8 cellular contexts compared by ENCODE assay signal in the genomic region with DNA sequence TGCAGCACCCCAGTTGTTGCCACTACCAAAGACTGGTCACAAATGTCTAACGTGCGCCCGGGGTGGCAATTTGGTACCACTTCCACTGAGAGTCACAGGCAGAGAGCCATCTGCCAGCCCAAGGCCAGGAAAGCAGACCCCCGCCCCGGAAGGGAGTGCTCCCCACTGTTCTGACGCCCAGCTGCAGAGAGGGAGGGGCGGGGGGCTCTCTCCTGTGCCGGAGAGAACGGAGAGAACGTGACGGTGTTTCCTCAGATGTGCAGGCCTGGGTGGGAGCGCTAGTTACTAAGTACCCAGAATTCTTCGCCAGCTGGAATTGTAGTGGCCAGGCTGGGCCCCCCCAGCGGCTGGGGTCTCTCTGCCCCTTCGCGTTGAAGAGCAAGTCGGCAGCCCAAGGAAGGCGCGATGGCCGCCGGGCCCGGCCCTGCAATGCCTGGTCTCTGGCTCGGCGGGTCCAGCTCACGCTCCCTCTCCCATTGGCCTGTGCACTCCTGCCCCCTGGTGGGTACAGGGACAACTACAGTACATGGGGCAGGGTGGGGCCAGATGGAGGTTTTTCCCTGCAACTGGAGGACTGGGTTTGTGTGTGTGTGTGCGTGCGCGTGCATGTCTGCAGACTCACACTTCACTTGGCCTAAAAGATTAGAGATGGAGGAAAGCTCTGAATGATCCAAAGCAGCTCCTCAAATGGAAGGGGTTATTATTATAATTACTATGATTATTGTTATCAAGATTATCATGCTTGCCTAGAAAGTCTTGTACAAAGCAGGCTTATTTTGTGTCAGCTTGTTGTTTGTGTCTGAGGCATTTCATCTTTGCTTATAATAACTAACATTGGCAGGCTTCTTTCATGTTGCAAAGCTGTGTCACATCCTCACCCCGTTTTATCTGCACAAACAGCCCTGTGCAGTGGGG.
A peak's percentile ranks its signal among the peaks of the same experiment; 100 is the strongest.
DNase-seq lines count a peak whose midpoint lies in the region; ATAC-seq and TF ChIP-seq lines count a peak whose summit lies in the region.

No MANE protein-coding gene starts in this region.

- H3K4me2 ChIP-seq in neural cell (ENCODE audit: low read length): no peak overlapping the region

- H3K9me3 ChIP-seq in HUES6 (ENCODE audit: control insufficient read depth, insufficient read depth, low read depth, low read length) (no peaks in the 10 kb centered on the region), RWPE2 (ENCODE audit: severe bottlenecking) (no peaks in the 10 kb centered on the region), neural cell (ENCODE audit: low read length) (no peaks in the 10 kb centered on the region)

- H3K4me3 ChIP-seq in HUES6 (ENCODE audit: low read depth, low read length) (peak overlapping the region; percentile 50), RWPE2 (ENCODE audit: severe bottlenecking) (no peak overlapping the region), neural cell (ENCODE audit: low read length) (peak overlapping the region; percentile 38)

- peak overlapping the region; percentile 64 for H3K9ac ChIP-seq in HUES6 (ENCODE audit: low read length)
- peak overlapping the region; percentile 41 for H3K9ac ChIP-seq in neural cell (ENCODE audit: low read length)

- TF ChIP-seq CTCF in RWPE2 (IDR thresholded peaks at IDR 0.05; ENCODE audit: poor library complexity, severe bottlenecking) (peak; percentile 94), neural cell (IDR thresholded peaks at IDR 0.05; ENCODE audit: poor library complexity, severe bottlenecking) (peak; percentile 95)

- H3K4me1 ChIP-seq in HUES6 (ENCODE audit: control insufficient read depth, insufficient read depth, low read length) (peaks cover 5% of the 10 kb centered on the region), RWPE2 (ENCODE audit: insufficient read depth, poor library complexity, severe bottlenecking) (no peaks in the 10 kb centered on the region)

- DNase-seq in D341Med (ENCODE audit: low spot score): peak; percentile 92
- DNase-seq in RWPE2 (ENCODE audit: low spot score): no peak
- DNase-seq in activated gamma-delta T cell (lab: John Stamatoyannopoulos, UW): peak; percentile 21
- peak; percentile 56 for DNase-seq in fibroblast of the conjunctiva (ENCODE audit: low read depth)
- DNase-seq in stimulated activated naive CD8-positive, alpha-beta T cell treated with anti-CD3 and anti-CD28 coated beads, Interleukin-15, amount 100 ng/mL, for 72 hours: peak; percentile 79 to 80

- H3K27me3 ChIP-seq in HUES6 (ENCODE audit: control insufficient read depth, insufficient read depth, low read length) (peaks cover 11% of the 10 kb centered on the region), RWPE2 (ENCODE audit: insufficient read depth, poor library complexity, severe bottlenecking) (no peaks in the 10 kb centered on the region), neural cell (ENCODE audit: insufficient read depth, low read depth, low read length) (no peaks in the 10 kb centered on the region)

- no peak overlapping the region for H2AFZ ChIP-seq in neural cell (ENCODE audit: low read depth, low read length)

- H4K20me1 ChIP-seq in neural cell (ENCODE audit: insufficient read depth): peaks cover 3% of the 10 kb centered on the region

- peaks cover 8% of the 10 kb centered on the region for H3K4me1 Mint-ChIP-seq in stimulated activated naive CD8-positive, alpha-beta T cell treated with anti-CD3 and anti-CD28 coated beads, Interleukin-15, amount 100 ng/mL, for 72 hours

- H3K4me3 Mint-ChIP-seq in stimulated activated naive CD8-positive, alpha-beta T cell treated with anti-CD3 and anti-CD28 coated beads, Interleukin-15, amount 100 ng/mL, for 72 hours: peak overlapping the region; percentile 27 to 67

- peak; percentile 96 for TF ChIP-seq RAD21 in neural cell (conservative IDR thresholded peaks at IDR 0.05)

- ATAC-seq in GM21423 (IDR thresholded peaks at IDR 0.05; ENCODE audit: unreplicated experiment) (peak; percentile 91), RWPE2 (ENCODE audit: low read depth) (peak; percentile 94)
- peak; percentile 95 for ATAC-seq in stimulated activated naive CD8-positive, alpha-beta T cell treated with anti-CD3 and anti-CD28 coated beads, Interleukin-15, amount 100 ng/mL, for 72 hours

- H3K27me3 Mint-ChIP-seq in stimulated activated naive CD8-positive, alpha-beta T cell treated with anti-CD3 and anti-CD28 coated beads, Interleukin-15, amount 100 ng/mL, for 72 hours: peaks cover 33% of the 10 kb centered on the region

- no peaks in the 10 kb centered on the region for H3K9me3 Mint-ChIP-seq in stimulated activated naive CD8-positive, alpha-beta T cell treated with anti-CD3 and anti-CD28 coated beads, Interleukin-15, amount 100 ng/mL, for 72 hours

- no peaks in the 10 kb centered on the region for H3K9me2 ChIP-seq in neural cell (ENCODE audit: insufficient read depth, low read length)

- H3K36me3 ChIP-seq in HUES6 (ENCODE audit: control insufficient read depth, insufficient read depth, low read length) (no peaks in the 10 kb centered on the region), RWPE2 (ENCODE audit: low read depth) (no peaks in the 10 kb centered on the region), neural cell (ENCODE audit: insufficient read depth, low read length) (peaks cover 4% of the 10 kb centered on the region)

- H3K27ac Mint-ChIP-seq in stimulated activated naive CD8-positive, alpha-beta T cell treated with anti-CD3 and anti-CD28 coated beads, Interleukin-15, amount 100 ng/mL, for 72 hours: peak overlapping the region; percentile 77 to 79

- H3K27ac ChIP-seq in HUES6 (ENCODE audit: low read depth, low read length) (no peak overlapping the region), RWPE2 (ENCODE audit: poor library complexity, severe bottlenecking) (no peak overlapping the region), neural cell (ENCODE audit: low read length) (peak overlapping the region; percentile 37)

- no peaks in the 10 kb centered on the region for H3F3A ChIP-seq in neural cell (ENCODE audit: insufficient read depth, low read length, poor library complexity, severe bottlenecking)

- no peaks in the 10 kb centered on the region for H3K79me2 ChIP-seq in neural cell (replicated peaks; ENCODE audit: insufficient read depth, low read length)

- no peak for TF ChIP-seq EP300 in neural cell (conservative IDR thresholded peaks at IDR 0.05; ENCODE audit: poor library complexity, severe bottlenecking)

TF ChIP-seq in neural cell, 6 proteins besides CTCF, POLR2A, EP300 and RAD21:
- peak; percentile 95 for TF ChIP-seq SMC3 (conservative IDR thresholded peaks at IDR 0.05; ENCODE audit: poor library complexity)
- TF ChIP-seq, protein P1, sequence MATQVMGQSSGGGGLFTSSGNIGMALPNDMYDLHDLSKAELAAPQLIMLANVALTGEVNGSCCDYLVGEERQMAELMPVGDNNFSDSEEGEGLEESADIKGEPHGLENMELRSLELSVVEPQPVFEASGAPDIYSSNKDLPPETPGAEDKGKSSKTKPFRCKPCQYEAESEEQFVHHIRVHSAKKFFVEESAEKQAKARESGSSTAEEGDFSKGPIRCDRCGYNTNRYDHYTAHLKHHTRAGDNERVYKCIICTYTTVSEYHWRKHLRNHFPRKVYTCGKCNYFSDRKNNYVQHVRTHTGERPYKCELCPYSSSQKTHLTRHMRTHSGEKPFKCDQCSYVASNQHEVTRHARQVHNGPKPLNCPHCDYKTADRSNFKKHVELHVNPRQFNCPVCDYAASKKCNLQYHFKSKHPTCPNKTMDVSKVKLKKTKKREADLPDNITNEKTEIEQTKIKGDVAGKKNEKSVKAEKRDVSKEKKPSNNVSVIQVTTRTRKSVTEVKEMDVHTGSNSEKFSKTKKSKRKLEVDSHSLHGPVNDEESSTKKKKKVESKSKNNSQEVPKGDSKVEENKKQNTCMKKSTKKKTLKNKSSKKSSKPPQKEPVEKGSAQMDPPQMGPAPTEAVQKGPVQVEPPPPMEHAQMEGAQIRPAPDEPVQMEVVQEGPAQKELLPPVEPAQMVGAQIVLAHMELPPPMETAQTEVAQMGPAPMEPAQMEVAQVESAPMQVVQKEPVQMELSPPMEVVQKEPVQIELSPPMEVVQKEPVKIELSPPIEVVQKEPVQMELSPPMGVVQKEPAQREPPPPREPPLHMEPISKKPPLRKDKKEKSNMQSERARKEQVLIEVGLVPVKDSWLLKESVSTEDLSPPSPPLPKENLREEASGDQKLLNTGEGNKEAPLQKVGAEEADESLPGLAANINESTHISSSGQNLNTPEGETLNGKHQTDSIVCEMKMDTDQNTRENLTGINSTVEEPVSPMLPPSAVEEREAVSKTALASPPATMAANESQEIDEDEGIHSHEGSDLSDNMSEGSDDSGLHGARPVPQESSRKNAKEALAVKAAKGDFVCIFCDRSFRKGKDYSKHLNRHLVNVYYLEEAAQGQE (IDR thresholded peaks at IDR 0.05; ENCODE audit: borderline replicate concordance): no peak
- TF ChIP-seq TAF1 (IDR thresholded peaks at IDR 0.05; ENCODE audit: low read depth): no peak
- peak; percentile 15 for TF ChIP-seq MXI1 (conservative IDR thresholded peaks at IDR 0.05; ENCODE audit: poor library complexity, severe bottlenecking)
- peak; percentile 17 for TF ChIP-seq POLR2AphosphoS5 (IDR thresholded peaks at IDR 0.05)
TF ChIP-seq in neural cell: peak in this region for 3.
